ENCODE assay signal across 17 cellular contexts in the genomic region with DNA sequence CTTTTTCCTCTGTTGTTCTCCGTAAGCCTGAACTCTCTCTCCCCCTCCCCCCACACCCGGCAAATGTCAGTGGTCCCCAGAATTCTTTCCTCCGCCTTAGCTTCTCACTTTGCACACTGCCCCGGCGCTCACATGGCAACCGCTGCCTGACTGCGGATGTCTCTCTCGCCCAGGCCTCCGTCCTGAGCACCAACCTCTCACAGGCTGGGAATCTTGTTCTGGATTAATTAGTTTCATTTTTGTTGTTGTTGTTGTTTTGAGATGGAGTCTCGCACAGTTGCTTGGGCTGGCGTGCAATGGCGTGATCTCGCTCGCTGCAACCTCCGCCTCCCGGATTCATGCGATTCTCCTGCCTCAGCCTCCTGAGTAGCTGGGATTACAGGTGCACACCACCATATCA. TPM values are rescaled to one million over a fixed set of nuclear protein-coding genes. Genes with fewer than 3 reads are reported as not detected.
DNase-seq lines count a peak whose midpoint lies in the region; ATAC-seq, FAIRE-seq and TF ChIP-seq lines count a peak whose summit lies in the region.
"Had no signal": no experiment of that assay in that cellular context is flagged by ENCODE, and none has a peak within 500 bp of the region (broad histone marks: within the 10 kb centered on the region; RNA-seq: fewer than 3 reads in every experiment).

No MANE protein-coding gene starts in this region.

- no peak for FAIRE-seq in keratinocyte (lab: Jason Lieb, UNC)
- FAIRE-seq in frontal cortex (lab: Jason Lieb, UNC): no peak
- FAIRE-seq: GM18507 had no signal

- H3K9me1 ChIP-seq in keratinocyte (ENCODE audit: control insufficient read depth, extremely low read depth, insufficient read depth, low read length): no peaks in the 10 kb centered on the region

- H3K4me1 Mint-ChIP-seq in activated naive CD4-positive, alpha-beta T cell treated with anti-CD3 and anti-CD28 coated beads, Interleukin-2, amount 10 ng/mL, durations not matched to agents 7 days and 5 days: peaks cover 2% of the 10 kb centered on the region
- peaks cover 6% of the 10 kb centered on the region for H3K4me1 Mint-ChIP-seq in activated naive CD4-positive, alpha-beta T cell treated with anti-CD3 and anti-CD28 coated beads for 36 hours (ENCODE audit: low read depth)
- peaks cover 32% of the 10 kb centered on the region for H3K4me1 Mint-ChIP-seq in dendritic cell treated with granulocyte-macrophage colony-stimulating factor and Interleukin-4, amounts not matched to agents 40 ng/mL and 50 ng/mL, for 4 days (ENCODE audit: low read depth)
- H3K4me1 Mint-ChIP-seq in activated CD8-positive, alpha-beta T cell treated with anti-CD3 and anti-CD28 coated beads for 36 hours (ENCODE audit: low read depth): peaks cover 15% of the 10 kb centered on the region
- H3K4me1 Mint-ChIP-seq in glutamatergic neuron (ENCODE audit: low read depth, unreplicated experiment): no peaks in the 10 kb centered on the region

- no peak overlapping the region for H3K4me3 Mint-ChIP-seq in activated naive CD4-positive, alpha-beta T cell treated with anti-CD3 and anti-CD28 coated beads, Interleukin-2, amount 10 ng/mL, durations not matched to agents 7 days and 5 days
- H3K4me3 Mint-ChIP-seq in activated naive CD4-positive, alpha-beta T cell treated with anti-CD3 and anti-CD28 coated beads for 36 hours: no peak overlapping the region
- no peak overlapping the region for H3K4me3 Mint-ChIP-seq in dendritic cell treated with granulocyte-macrophage colony-stimulating factor and Interleukin-4, amounts not matched to agents 40 ng/mL and 50 ng/mL, for 4 days
- no peak overlapping the region for H3K4me3 Mint-ChIP-seq in activated CD8-positive, alpha-beta T cell treated with anti-CD3 and anti-CD28 coated beads for 36 hours
- H3K4me3 Mint-ChIP-seq in glutamatergic neuron (ENCODE audit: unreplicated experiment): no peak overlapping the region
- H3K4me3 Mint-ChIP-seq: CD4-positive, CD25-positive, alpha-beta regulatory T cell; H9 had no signal

- H3K27me3 Mint-ChIP-seq in activated naive CD4-positive, alpha-beta T cell treated with anti-CD3 and anti-CD28 coated beads, Interleukin-2, amount 10 ng/mL, durations not matched to agents 7 days and 5 days: no peaks in the 10 kb centered on the region
- H3K27me3 Mint-ChIP-seq in activated naive CD4-positive, alpha-beta T cell treated with anti-CD3 and anti-CD28 coated beads for 36 hours (ENCODE audit: low read depth): no peaks in the 10 kb centered on the region
- peaks cover 30% of the 10 kb centered on the region for H3K27me3 Mint-ChIP-seq in dendritic cell treated with granulocyte-macrophage colony-stimulating factor and Interleukin-4, amounts not matched to agents 40 ng/mL and 50 ng/mL, for 4 days
- no peaks in the 10 kb centered on the region for H3K27me3 Mint-ChIP-seq in activated CD8-positive, alpha-beta T cell treated with anti-CD3 and anti-CD28 coated beads for 36 hours
- peaks cover 6% of the 10 kb centered on the region for H3K27me3 Mint-ChIP-seq in glutamatergic neuron (ENCODE audit: unreplicated experiment)
- H3K27me3 Mint-ChIP-seq: CD4-positive, CD25-positive, alpha-beta regulatory T cell had no signal

- peak overlapping the region; percentile 92 for H3K27ac ChIP-seq in keratinocyte (ENCODE audit: control insufficient read depth, insufficient read depth, low read length)
- H3K27ac ChIP-seq: 22Rv1 had no signal

- peak overlapping the region; percentile 58 for H3K27ac Mint-ChIP-seq in activated naive CD4-positive, alpha-beta T cell treated with anti-CD3 and anti-CD28 coated beads, Interleukin-2, amount 10 ng/mL, durations not matched to agents 7 days and 5 days
- no peak overlapping the region for H3K27ac Mint-ChIP-seq in activated naive CD4-positive, alpha-beta T cell treated with anti-CD3 and anti-CD28 coated beads for 36 hours
- H3K27ac Mint-ChIP-seq in dendritic cell treated with granulocyte-macrophage colony-stimulating factor and Interleukin-4, amounts not matched to agents 40 ng/mL and 50 ng/mL, for 4 days: peak overlapping the region; percentile 34
- H3K27ac Mint-ChIP-seq in activated CD8-positive, alpha-beta T cell treated with anti-CD3 and anti-CD28 coated beads for 36 hours: no peak overlapping the region
- no peak overlapping the region for H3K27ac Mint-ChIP-seq in glutamatergic neuron (ENCODE audit: unreplicated experiment)
- H3K27ac Mint-ChIP-seq: CD4-positive, CD25-positive, alpha-beta regulatory T cell had no signal

- no peaks in the 10 kb centered on the region for H3K27me3 ChIP-seq in keratinocyte (ENCODE audit: control insufficient read depth, extremely low read depth, insufficient read depth, low read length)

- H3K36me3 Mint-ChIP-seq in activated naive CD4-positive, alpha-beta T cell treated with anti-CD3 and anti-CD28 coated beads, Interleukin-2, amount 10 ng/mL, durations not matched to agents 7 days and 5 days: no peaks in the 10 kb centered on the region
- peaks cover 2% of the 10 kb centered on the region for H3K36me3 Mint-ChIP-seq in activated naive CD4-positive, alpha-beta T cell treated with anti-CD3 and anti-CD28 coated beads for 36 hours (ENCODE audit: low read depth)
- H3K36me3 Mint-ChIP-seq in dendritic cell treated with granulocyte-macrophage colony-stimulating factor and Interleukin-4, amounts not matched to agents 40 ng/mL and 50 ng/mL, for 4 days (ENCODE audit: low read depth): peaks cover 61% of the 10 kb centered on the region
- H3K36me3 Mint-ChIP-seq in activated CD8-positive, alpha-beta T cell treated with anti-CD3 and anti-CD28 coated beads for 36 hours (ENCODE audit: low read depth): no peaks in the 10 kb centered on the region
- H3K36me3 Mint-ChIP-seq in glutamatergic neuron (ENCODE audit: unreplicated experiment): peaks cover 4% of the 10 kb centered on the region

- DNase-seq in activated naive CD4-positive, alpha-beta T cell treated with anti-CD3 and anti-CD28 coated beads, Interleukin-2, amount 10 ng/mL, durations not matched to agents 7 days and 5 days: no peak
- DNase-seq in activated naive CD4-positive, alpha-beta T cell treated with anti-CD3 and anti-CD28 coated beads for 36 hours: no peak
- DNase-seq in keratinocyte (ENCODE audit: low read depth, low spot score) (no peak), glutamatergic neuron (no peak), frontal cortex (ENCODE audit: low spot score in 2 of 2) (no peak)
- no peak for DNase-seq in activated CD8-positive, alpha-beta T cell treated with anti-CD3 and anti-CD28 coated beads for 36 hours
- DNase-seq: CD4-positive, CD25-positive, alpha-beta regulatory T cell; GOT3; IMR-90 had no signal

- intact Hi-C loops in activated naive CD4-positive, alpha-beta T cell treated with anti-CD3 and anti-CD28 coated beads for 36 hours (cut with micrococcal nuclease): loop anchor here (5.0 kb wide), 1 partner anchor 89 kb away; a partner anchor contains a TSS
- intact Hi-C loops in dendritic cell treated with granulocyte-macrophage colony-stimulating factor and Interleukin-4, amounts not matched to agents 40 ng/mL and 50 ng/mL, for 4 days (cut with micrococcal nuclease): loop anchor here (5.0 to 10.0 kb wide), 4 partner anchors 87 to 337 kb away; a partner anchor contains a TSS
- intact Hi-C loops in activated CD8-positive, alpha-beta T cell treated with anti-CD3 and anti-CD28 coated beads for 36 hours (cut with micrococcal nuclease): no loop called here

- no peak overlapping the region for H3K9ac ChIP-seq in keratinocyte (ENCODE audit: control insufficient read depth, extremely low read depth, insufficient read depth, low read length)

- no peaks in the 10 kb centered on the region for H4K20me1 ChIP-seq in keratinocyte (ENCODE audit: control insufficient read depth, extremely low read depth, insufficient read depth, low read length)

- peaks cover 41% of the 10 kb centered on the region for H3K4me1 ChIP-seq in keratinocyte (ENCODE audit: control insufficient read depth, extremely low read depth, insufficient read depth, low read length)

- H3K4me3 ChIP-seq in keratinocyte (ENCODE audit: control insufficient read depth in 2 of 3, extremely low read depth in 1 of 3, insufficient read depth in 2 of 3, low read depth in 1 of 3, low read length in 3 of 3): no peak overlapping the region

- no peaks in the 10 kb centered on the region for H3K9me3 ChIP-seq in keratinocyte (ENCODE audit: control insufficient read depth, low read depth, low read length)

- no peaks in the 10 kb centered on the region for H3K79me2 ChIP-seq in keratinocyte (ENCODE audit: control insufficient read depth, insufficient read depth, low read length)

- POLR2A ChIA-PET in activated CD8-positive, alpha-beta T cell treated with anti-CD3 and anti-CD28 coated beads for 36 hours (lab: Charles Lee): no interaction called here

- no peak for ATAC-seq in activated CD8-positive, alpha-beta T cell treated with anti-CD3 and anti-CD28 coated beads for 36 hours

- no peak overlapping the region for H3K4me2 ChIP-seq in keratinocyte (ENCODE audit: control insufficient read depth, extremely low read depth, insufficient read depth, low read depth, low read length)

- H2AFZ ChIP-seq in keratinocyte (ENCODE audit: control insufficient read depth, low read length): no peak overlapping the region

- no peaks in the 10 kb centered on the region for H3K9me3 Mint-ChIP-seq in activated naive CD4-positive, alpha-beta T cell treated with anti-CD3 and anti-CD28 coated beads, Interleukin-2, amount 10 ng/mL, durations not matched to agents 7 days and 5 days
- no peaks in the 10 kb centered on the region for H3K9me3 Mint-ChIP-seq in activated naive CD4-positive, alpha-beta T cell treated with anti-CD3 and anti-CD28 coated beads for 36 hours
- no peaks in the 10 kb centered on the region for H3K9me3 Mint-ChIP-seq in dendritic cell treated with granulocyte-macrophage colony-stimulating factor and Interleukin-4, amounts not matched to agents 40 ng/mL and 50 ng/mL, for 4 days
- no peaks in the 10 kb centered on the region for H3K9me3 Mint-ChIP-seq in activated CD8-positive, alpha-beta T cell treated with anti-CD3 and anti-CD28 coated beads for 36 hours
- H3K9me3 Mint-ChIP-seq in glutamatergic neuron (ENCODE audit: unreplicated experiment): no peaks in the 10 kb centered on the region
- H3K9me3 Mint-ChIP-seq: CD4-positive, CD25-positive, alpha-beta regulatory T cell; H9 had no signal

- no peaks in the 10 kb centered on the region for H3K36me3 ChIP-seq in keratinocyte (ENCODE audit: control insufficient read depth in 2 of 2, extremely low read depth in 1 of 2, insufficient read depth in 2 of 2, low read length in 2 of 2)

- CTCF ChIA-PET in activated naive CD4-positive, alpha-beta T cell treated with anti-CD3 and anti-CD28 coated beads, Interleukin-2, amount 10 ng/mL, durations not matched to agents 7 days and 5 days (lab: Charles Lee): interaction anchor here (1.1 to 3.4 kb wide), 2 partner anchors 226 to 242 kb away, joined by 3 to 8 read pairs; no protein-coding TSS in a partner anchor
- CTCF ChIA-PET in activated naive CD4-positive, alpha-beta T cell treated with anti-CD3 and anti-CD28 coated beads for 36 hours (lab: Charles Lee): interaction anchor here (0.6 to 1.4 kb wide), 3 partner anchors 8 to 226 kb away, joined by 3 to 5 read pairs (median 4); no protein-coding TSS in a partner anchor
- CTCF ChIA-PET in activated CD8-positive, alpha-beta T cell treated with anti-CD3 and anti-CD28 coated beads for 36 hours (lab: Charles Lee): interaction anchor here (0.5 to 3.2 kb wide), 5 partner anchors 134 to 336 kb away, joined by 4 to 18 read pairs (median 13); no protein-coding TSS in a partner anchor

- dilution Hi-C loops in keratinocyte (cut with MboI; ENCODE audit: extremely low pct_ligation_motif_present, low sequenced_read_pairs): no loop called here

- TF ChIP-seq CTCF in keratinocyte (optimal IDR thresholded peaks at IDR 0.05 in 1 of 3, IDR thresholded peaks at IDR 0.05 in 1 of 3, conservative IDR thresholded peaks at IDR 0.05 in 1 of 3; ENCODE audit: extremely low read depth in 1 of 3, insufficient read depth in 2 of 3, low read length in 3 of 3) (no peak), glutamatergic neuron (IDR thresholded peaks at IDR 0.05; ENCODE audit: partially characterized antibody, unreplicated experiment) (no peak)
- TF ChIP-seq CTCF in activated CD8-positive, alpha-beta T cell treated with anti-CD3 and anti-CD28 coated beads for 36 hours (IDR thresholded peaks at IDR 0.05): no peak

RNA-seq across cellular contexts. Expression of a gene that starts 16.7 kb away (rescaled TPM):
- 1 to 10 TPM in 1 of 2 experiments, under 1 TPM in 1; 0.99 to 1.2 TPM for total RNA-seq in activated naive CD4-positive, alpha-beta T cell treated with anti-CD3 and anti-CD28 coated beads for 36 hours
- 0.49 to 0.72 TPM (median 0.53 TPM) in 3 replicates for polyA plus RNA-seq in keratinocyte
- polyA plus RNA-seq in keratinocyte (2011; ENCODE audit: low read depth): not detected
- 0.56 and 0.69 TPM in 2 replicates for polyA plus RNA-seq in keratinocyte (2011; cell fraction: cytosol; rRNA removed)
- 0.65 and 0.78 TPM in 2 replicates for polyA plus RNA-seq in keratinocyte (2011; cell fraction: nucleus; rRNA removed)
- 1.5 and 2.1 TPM in 2 replicates for polyA plus RNA-seq in keratinocyte (2012; ENCODE audit: low replicate concordance)
- polyA minus RNA-seq in keratinocyte: 0.10 to 0.23 TPM in 2 of 3 replicates, not detected in the other
- polyA minus RNA-seq in keratinocyte (2011; cell fraction: cytosol; rRNA and poly(A)+ RNA removed): not detected
- polyA minus RNA-seq in keratinocyte (2011; cell fraction: nucleus; rRNA and poly(A)+ RNA removed): 0.63 and 0.85 TPM in 2 replicates
- total RNA-seq in activated CD8-positive, alpha-beta T cell treated with anti-CD3 and anti-CD28 coated beads for 36 hours: 1 to 10 TPM; 1.1 to 1.6 TPM
- 4.6 TPM for total RNA-seq in glutamatergic neuron (ENCODE audit: unreplicated experiment)
- 2.9 TPM for total RNA-seq in frontal cortex

RNA-seq across cellular contexts. Expression of a gene that starts 16.8 kb away (rescaled TPM):
- 10 to 100 TPM; 21.7 to 22.5 TPM for total RNA-seq in activated naive CD4-positive, alpha-beta T cell treated with anti-CD3 and anti-CD28 coated beads for 36 hours
- polyA plus RNA-seq in keratinocyte: 21.7 to 49.0 TPM (median 30.6 TPM) in 3 replicates
- 11.7 TPM for polyA plus RNA-seq in keratinocyte (2011; ENCODE audit: low read depth)
- 17.8 and 43.6 TPM in 2 replicates for polyA plus RNA-seq in keratinocyte (2011; cell fraction: cytosol; rRNA removed)
- polyA plus RNA-seq in keratinocyte (2011; cell fraction: nucleus; rRNA removed): 33.3 and 34.8 TPM in 2 replicates
- polyA plus RNA-seq in keratinocyte (2012; ENCODE audit: low replicate concordance): 21.5 and 26.7 TPM in 2 replicates
- polyA minus RNA-seq in keratinocyte: 4.6 to 7.8 TPM (median 5.8 TPM) in 3 replicates
- 3.3 TPM for polyA minus RNA-seq in keratinocyte (2011; cell fraction: cytosol; rRNA and poly(A)+ RNA removed)
- 3.0 and 5.8 TPM in 2 replicates for polyA minus RNA-seq in keratinocyte (2011; cell fraction: nucleus; rRNA and poly(A)+ RNA removed)
- total RNA-seq in activated CD8-positive, alpha-beta T cell treated with anti-CD3 and anti-CD28 coated beads for 36 hours: 10 to 100 TPM; 21.0 to 24.4 TPM
- total RNA-seq in glutamatergic neuron (ENCODE audit: unreplicated experiment): 12.7 TPM
- total RNA-seq in frontal cortex: 19.2 TPM

RNA-seq across cellular contexts. Expression of a gene that starts 27.4 kb away (rescaled TPM):
- total RNA-seq in activated naive CD4-positive, alpha-beta T cell treated with anti-CD3 and anti-CD28 coated beads for 36 hours: 10 to 100 TPM; 71.4 to 85.8 TPM
- 938 to 1,215 TPM (median 1,093 TPM) in 3 replicates for polyA plus RNA-seq in keratinocyte
- polyA plus RNA-seq in keratinocyte (2011; ENCODE audit: low read depth): 70.7 TPM
- polyA plus RNA-seq in keratinocyte (2011; cell fraction: cytosol; rRNA removed): 1,032 and 1,036 TPM in 2 replicates
- polyA plus RNA-seq in keratinocyte (2011; cell fraction: nucleus; rRNA removed): 399 and 521 TPM in 2 replicates
- polyA plus RNA-seq in keratinocyte (2012; ENCODE audit: low replicate concordance): 274 and 954 TPM in 2 replicates
- 120 to 199 TPM (median 154 TPM) in 3 replicates for polyA minus RNA-seq in keratinocyte
- 458 TPM for polyA minus RNA-seq in keratinocyte (2011; cell fraction: cytosol; rRNA and poly(A)+ RNA removed)
- 35.1 and 35.3 TPM in 2 replicates for polyA minus RNA-seq in keratinocyte (2011; cell fraction: nucleus; rRNA and poly(A)+ RNA removed)
- 100 to 1,000 TPM in 1 of 2 experiments, 10 to 100 TPM in 1; 100.0 to 103 TPM for total RNA-seq in activated CD8-positive, alpha-beta T cell treated with anti-CD3 and anti-CD28 coated beads for 36 hours
- 89.5 TPM for total RNA-seq in glutamatergic neuron (ENCODE audit: unreplicated experiment)
- total RNA-seq in frontal cortex: 26.9 TPM

RNA-seq across cellular contexts. Expression of a gene that starts 27.7 kb away (rescaled TPM):
- total RNA-seq in activated naive CD4-positive, alpha-beta T cell treated with anti-CD3 and anti-CD28 coated beads for 36 hours: 1 to 10 TPM; 7.7 to 8.1 TPM
- 6.6 to 11.6 TPM (median 8.3 TPM) in 3 replicates for polyA plus RNA-seq in keratinocyte
- 7.6 TPM for polyA plus RNA-seq in keratinocyte (2011; ENCODE audit: low read depth)
- polyA plus RNA-seq in keratinocyte (2011; cell fraction: cytosol; rRNA removed): 6.6 and 8.5 TPM in 2 replicates
- 32.2 and 32.7 TPM in 2 replicates for polyA plus RNA-seq in keratinocyte (2011; cell fraction: nucleus; rRNA removed)
- polyA plus RNA-seq in keratinocyte (2012; ENCODE audit: low replicate concordance): 5.2 and 10.5 TPM in 2 replicates
- polyA minus RNA-seq in keratinocyte: 6.0 to 14.7 TPM (median 10.8 TPM) in 3 replicates
- 3.8 TPM for polyA minus RNA-seq in keratinocyte (2011; cell fraction: cytosol; rRNA and poly(A)+ RNA removed)
- polyA minus RNA-seq in keratinocyte (2011; cell fraction: nucleus; rRNA and poly(A)+ RNA removed): 13.2 and 27.2 TPM in 2 replicates
- 10 to 100 TPM; 16.5 to 17.3 TPM for total RNA-seq in activated CD8-positive, alpha-beta T cell treated with anti-CD3 and anti-CD28 coated beads for 36 hours
- 25.6 TPM for total RNA-seq in glutamatergic neuron (ENCODE audit: unreplicated experiment)
- 26.5 TPM for total RNA-seq in frontal cortex

RNA-seq across cellular contexts. Expression of a gene that starts 45.0 kb away (rescaled TPM):
- not detected for total RNA-seq in activated naive CD4-positive, alpha-beta T cell treated with anti-CD3 and anti-CD28 coated beads for 36 hours
- 0.14 to 0.68 TPM (median 0.46 TPM) in 3 replicates for polyA plus RNA-seq in keratinocyte
- 0.49 TPM for polyA plus RNA-seq in keratinocyte (2011; ENCODE audit: low read depth)
- polyA plus RNA-seq in keratinocyte (2011; cell fraction: cytosol; rRNA removed): 0.12 and 0.30 TPM in 2 replicates
- 0.71 and 1.2 TPM in 2 replicates for polyA plus RNA-seq in keratinocyte (2011; cell fraction: nucleus; rRNA removed)
- 0.34 and 0.95 TPM in 2 replicates for polyA plus RNA-seq in keratinocyte (2012; ENCODE audit: low replicate concordance)
- polyA minus RNA-seq in keratinocyte: 0.59 to 5.9 TPM (median 0.64 TPM) in 3 replicates
- not detected for polyA minus RNA-seq in keratinocyte (2011; cell fraction: cytosol; rRNA and poly(A)+ RNA removed)
- polyA minus RNA-seq in keratinocyte (2011; cell fraction: nucleus; rRNA and poly(A)+ RNA removed): 1.8 TPM in 2 replicates
- total RNA-seq in activated CD8-positive, alpha-beta T cell treated with anti-CD3 and anti-CD28 coated beads for 36 hours: not detected
- not detected for total RNA-seq in glutamatergic neuron (ENCODE audit: unreplicated experiment)
- 0.41 TPM for total RNA-seq in frontal cortex
- total RNA-seq: A673; CD4-positive, CD25-positive, alpha-beta regulatory T cell; Daoy; HT-29; IMR-90 had no signal
- polyA plus RNA-seq: BJ; CD4-positive, CD25-positive, alpha-beta regulatory T cell; IMR-90 had no signal

Comparison
In these comparisons a context has a peak if more than half of its experiments do, and no peak if none do; other contexts are left out.
1. H3K27ac Mint-ChIP-seq: peak in activated naive CD4-positive, alpha-beta T cell treated with anti-CD3 and anti-CD28 coated beads, Interleukin-2, amount 10 ng/mL, durations not matched to agents 7 days and 5 days (single experiment) and dendritic cell treated with granulocyte-macrophage colony-stimulating factor and Interleukin-4, amounts not matched to agents 40 ng/mL and 50 ng/mL, for 4 days (single experiment); none in activated naive CD4-positive, alpha-beta T cell treated with anti-CD3 and anti-CD28 coated beads for 36 hours (single experiment), activated CD8-positive, alpha-beta T cell treated with anti-CD3 and anti-CD28 coated beads for 36 hours (single experiment) and glutamatergic neuron (single experiment).